In the genomic region with DNA sequence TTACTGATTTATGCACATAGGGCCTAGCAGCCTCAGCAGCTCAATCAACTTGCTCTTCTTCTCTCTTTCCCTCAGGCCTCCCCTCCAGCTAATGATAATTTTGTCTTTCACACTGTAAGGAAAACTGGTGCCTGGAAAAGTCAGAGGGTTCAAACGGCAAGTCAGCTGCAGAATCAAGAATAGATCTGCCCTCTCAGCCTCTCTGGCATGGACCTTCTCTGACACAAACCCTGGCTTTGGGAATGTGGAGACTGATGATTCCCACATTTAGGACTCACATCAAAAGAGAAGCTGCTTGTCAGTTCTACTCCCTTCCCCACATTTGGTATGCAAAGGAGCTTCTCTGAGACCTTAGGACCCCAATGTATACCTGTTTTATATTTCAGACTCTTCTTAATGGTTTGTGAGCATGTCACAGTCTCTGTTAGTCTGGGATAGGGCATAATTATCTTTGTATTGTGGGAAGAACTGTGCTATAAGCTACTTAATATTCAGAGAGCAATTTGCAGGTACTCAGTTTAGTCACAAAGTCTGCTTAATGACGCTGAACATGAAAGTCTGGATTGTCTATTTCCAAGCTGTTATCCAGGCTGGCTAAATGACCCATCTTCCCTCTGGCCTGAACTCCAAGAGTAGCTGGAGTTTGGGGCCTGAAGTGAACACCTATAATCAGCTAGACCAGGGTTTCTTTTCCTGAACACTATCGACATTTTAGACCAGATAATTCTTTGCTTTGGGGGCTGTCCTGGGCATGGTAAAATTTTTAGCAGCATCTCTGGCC, we compare ENCODE assay signal across 1 cellular context.
TF ChIP-seq lines count a peak whose summit lies in the region.

No MANE protein-coding gene starts in this region.

TF ChIP-seq in H1, 55 proteins besides CTCF, POLR2A, EP300 and RAD21:
- TF ChIP-seq CHD7 (IDR thresholded peaks at IDR 0.05; ENCODE audit: insufficient replicate concordance, low read length) (no peak), SP1 (IDR thresholded peaks at IDR 0.05; ENCODE audit: low read depth, low read length) (no peak), SAP30 (IDR thresholded peaks at IDR 0.05; ENCODE audit: insufficient read depth, insufficient replicate concordance, low read length) (no peak), TCF12 (IDR thresholded peaks at IDR 0.05; ENCODE audit: low read depth, low read length) (no peak), SP2 (IDR thresholded peaks at IDR 0.05; ENCODE audit: low read length) (no peak), POLR2AphosphoS5 (IDR thresholded peaks at IDR 0.05; ENCODE audit: low read depth, low read length) (no peak), TAF7 (optimal IDR thresholded peaks at IDR 0.05; ENCODE audit: borderline replicate concordance, low read depth, low read length) (no peak), SUZ12 (IDR thresholded peaks at IDR 0.05; ENCODE audit: low read length) (no peak), JUN (IDR thresholded peaks at IDR 0.05; ENCODE audit: low read depth, low read length) (no peak), GTF2F1 (IDR thresholded peaks at IDR 0.05; ENCODE audit: borderline replicate concordance, low read depth, low read length) (no peak), CEBPB (IDR thresholded peaks at IDR 0.05; ENCODE audit: low read depth, low read length) (no peak), ATF2 (IDR thresholded peaks at IDR 0.05; ENCODE audit: low read length) (no peak), HDAC6 (IDR thresholded peaks at IDR 0.05; ENCODE audit: low read depth, low read length) (no peak), EZH2 (IDR thresholded peaks at IDR 0.05; ENCODE audit: low read depth, low read length, severe bottlenecking) (no peak), SIX5 (IDR thresholded peaks at IDR 0.05; ENCODE audit: low read depth, low read length) (no peak), CBX5 (IDR thresholded peaks at IDR 0.05; ENCODE audit: low read depth, low read length) (no peak), POU5F1 (IDR thresholded peaks at IDR 0.05; ENCODE audit: low read depth, low read length) (no peak), TBP (IDR thresholded peaks at IDR 0.05; ENCODE audit: low read depth, low read length) (no peak)
- TF ChIP-seq, protein P1, sequence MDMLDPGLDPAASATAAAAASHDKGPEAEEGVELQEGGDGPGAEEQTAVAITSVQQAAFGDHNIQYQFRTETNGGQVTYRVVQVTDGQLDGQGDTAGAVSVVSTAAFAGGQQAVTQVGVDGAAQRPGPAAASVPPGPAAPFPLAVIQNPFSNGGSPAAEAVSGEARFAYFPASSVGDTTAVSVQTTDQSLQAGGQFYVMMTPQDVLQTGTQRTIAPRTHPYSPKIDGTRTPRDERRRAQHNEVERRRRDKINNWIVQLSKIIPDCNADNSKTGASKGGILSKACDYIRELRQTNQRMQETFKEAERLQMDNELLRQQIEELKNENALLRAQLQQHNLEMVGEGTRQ (IDR thresholded peaks at IDR 0.05; ENCODE audit: low read length): no peak
- TF ChIP-seq, protein P2, sequence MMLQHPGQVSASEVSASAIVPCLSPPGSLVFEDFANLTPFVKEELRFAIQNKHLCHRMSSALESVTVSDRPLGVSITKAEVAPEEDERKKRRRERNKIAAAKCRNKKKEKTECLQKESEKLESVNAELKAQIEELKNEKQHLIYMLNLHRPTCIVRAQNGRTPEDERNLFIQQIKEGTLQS (IDR thresholded peaks at IDR 0.05; ENCODE audit: insufficient read depth, low read depth, low read length): no peak
